8 cellular contexts compared by ENCODE assay signal in genomic region chr6:157946865-157947532, GRCh38. TPM values are rescaled to one million over a fixed set of nuclear protein-coding genes. Genes with fewer than 3 reads are reported as not detected.
DNase-seq lines count a peak whose midpoint lies in the region; TF ChIP-seq lines count a peak whose summit lies in the region.

No MANE protein-coding gene starts in this region.

- peak; percentile 82 for TF ChIP-seq CTCF in GM12873 (IDR thresholded peaks at IDR 0.05; ENCODE audit: insufficient read depth, low read depth, low read length, missing control alignments)
- TF ChIP-seq CTCF in chondrocyte (IDR thresholded peaks at IDR 0.05): peak; percentile 60
- TF ChIP-seq CTCF in nephron (IDR thresholded peaks at IDR 0.05; ENCODE audit: unreplicated experiment in 3 of 3): peak; percentile 13 to 32 (median 23)

- H3K4me3 Mint-ChIP-seq in chondrocyte (ENCODE audit: unreplicated experiment) (no peak overlapping the region), nephron (no peak overlapping the region)

- DNase-seq in 8988T (peak; percentile 45), NCI-H2171 (lab: John Stamatoyannopoulos, UW) (peak; percentile 5), chondrocyte (ENCODE audit: low spot score) (no peak), kidney tubule cell (ENCODE audit: low spot score) (no peak), cerebellar nuclear complex (lab: John Stamatoyannopoulos, UW) (no peak), NOMO-1 treated with dmso at 0.1 percent for 144 hours (lab: John Stamatoyannopoulos, UW; ENCODE audit: unreplicated experiment) (no peak)

- H3K27ac Mint-ChIP-seq in chondrocyte (ENCODE audit: unreplicated experiment) (no peak overlapping the region), nephron (no peak overlapping the region)

- H3K4me1 Mint-ChIP-seq in chondrocyte (ENCODE audit: low read depth) (peaks cover 2% of the 10 kb centered on the region), nephron (no peaks in the 10 kb centered on the region)

- no peaks in the 10 kb centered on the region for H3K27me3 Mint-ChIP-seq in chondrocyte (ENCODE audit: low read depth)
- no peaks in the 10 kb centered on the region for H3K27me3 Mint-ChIP-seq in nephron (ENCODE audit: low read depth)

- H3K9me3 Mint-ChIP-seq in chondrocyte (ENCODE audit: low read depth): peaks cover 31% of the 10 kb centered on the region
- peaks cover 28% of the 10 kb centered on the region for H3K9me3 Mint-ChIP-seq in nephron

- peaks cover 51% of the 10 kb centered on the region for H3K36me3 Mint-ChIP-seq in chondrocyte (ENCODE audit: low read depth)
- peaks cover 67% of the 10 kb centered on the region for H3K36me3 Mint-ChIP-seq in nephron (ENCODE audit: low read depth)

RNA-seq across cellular contexts. Expression of gene SYNJ2, which starts 34.7 kb away (rescaled TPM):
- total RNA-seq in chondrocyte: 29.2 to 54.5 TPM (median 53.1 TPM) in 3 replicates

Comparison
In these comparisons a context has a peak if more than half of its experiments do, and no peak if none do; other contexts are left out.
1. DNase-seq: peak in 8988T (single experiment) and NCI-H2171 (single experiment); none in chondrocyte (single experiment), kidney tubule cell (single experiment), cerebellar nuclear complex (0 of 2) and NOMO-1 treated with dmso at 0.1 percent for 144 hours (single experiment).
2. CTCF ChIP-seq: peak in every context shown above with its lines; median percentile 82 in GM12873; 60 in chondrocyte; 23 in nephron.